Comparison of ENCODE assay signal across 6 cellular contexts in the genomic region with DNA sequence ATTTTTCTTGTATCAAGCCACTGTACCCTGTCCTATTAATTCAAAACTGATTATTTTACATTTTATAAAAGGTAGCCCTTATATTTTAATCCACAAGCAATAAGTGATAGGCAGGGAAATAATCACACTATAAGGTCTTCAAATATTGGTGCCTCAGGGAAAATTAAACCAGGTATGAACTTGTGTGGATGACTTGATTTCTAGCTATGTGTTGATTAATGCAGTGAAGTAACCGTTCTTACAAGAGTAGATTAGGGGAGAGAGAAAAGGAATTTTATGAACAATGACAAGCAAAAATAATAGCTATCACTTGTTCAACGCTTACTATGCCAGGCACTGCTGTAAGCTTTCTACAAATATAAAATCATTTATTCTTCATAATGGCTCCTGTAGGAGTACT.
"Had no signal": no experiment of that assay in that cellular context is flagged by ENCODE, and none has a peak within 500 bp of the region (broad histone marks: within the 10 kb centered on the region; RNA-seq: fewer than 3 reads in every experiment).

No MANE protein-coding gene starts in this region.

- H3K27ac ChIP-seq: HL-60 had no signal

- ATAC-seq: HepG2, K562 had no signal

- FAIRE-seq: HepG2, HTR-8/SVneo, K562 had no signal

- H3K4me3 ChIP-seq: K562 had no signal

- DNase-seq: IMR-90, KBM-7 had no signal
